8 cellular contexts compared by ENCODE assay signal in the genomic region with DNA sequence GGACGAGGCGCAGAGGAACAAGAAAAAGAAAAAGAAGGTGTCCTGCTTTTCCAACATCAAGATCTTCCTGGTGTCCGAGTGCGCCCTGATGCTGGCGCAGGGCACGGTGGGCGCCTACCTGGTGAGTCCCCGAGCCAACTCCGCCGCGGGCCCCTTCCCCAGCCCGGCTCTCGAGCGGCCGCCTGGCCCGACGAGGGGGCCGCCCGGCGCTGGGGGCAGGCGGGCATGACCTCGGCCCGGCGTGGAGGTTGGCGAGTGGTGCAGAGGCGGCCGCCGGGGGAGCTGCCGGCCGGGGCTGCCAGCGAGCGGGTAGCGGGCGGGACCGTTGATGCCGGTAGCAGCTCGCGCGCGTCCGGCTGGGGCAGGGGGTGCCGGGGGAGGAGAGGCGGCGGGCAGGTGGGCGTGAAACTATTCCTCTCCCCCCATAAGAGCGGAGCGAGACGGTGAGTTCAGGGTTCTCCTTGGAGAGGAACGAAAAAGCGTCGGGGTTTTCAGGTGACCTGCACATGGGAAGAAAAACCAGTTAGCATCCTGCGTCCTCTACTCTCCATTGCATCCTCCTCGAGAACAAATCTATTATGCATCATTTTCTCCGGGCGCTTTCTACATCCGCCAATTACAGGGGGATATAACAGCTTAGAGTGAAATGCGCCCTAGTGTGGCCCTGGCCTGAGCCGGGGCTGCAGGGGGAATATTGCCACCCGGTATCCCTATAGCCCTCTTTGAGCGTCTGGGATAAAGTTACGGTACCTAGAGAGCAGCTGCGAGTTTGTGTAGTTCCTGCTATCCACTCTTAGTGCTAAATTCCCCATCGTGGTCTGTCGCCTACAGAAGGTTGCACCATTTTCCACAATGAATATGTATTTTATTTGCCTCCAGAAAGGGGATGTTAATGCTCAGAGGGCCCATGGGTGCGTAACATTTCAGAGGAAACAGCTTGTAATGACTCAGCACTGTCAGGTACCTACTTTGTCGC.
DNase-seq lines count a peak whose midpoint lies in the region; ATAC-seq and TF ChIP-seq lines count a peak whose summit lies in the region.

No MANE protein-coding gene starts in this region.

- peak in 9 of 14 donors; percentile 21 to 79 (median 71) for DNase-seq in C1 segment of cervical spinal cord (lab: John Stamatoyannopoulos, UW)
- peak; percentile 50 for DNase-seq in MM.1S
- DNase-seq in activated CD4-positive, CD25-positive, alpha-beta regulatory T cell treated with anti-CD3 and anti-CD28 coated beads, Interleukin-2, amount 50 U/mL, for 72 hours: peak; percentile 59
- peak; percentile 79 for DNase-seq in coronary artery (ENCODE audit: low spot score)
- DNase-seq in left kidney (ENCODE audit: low read depth, low spot score): peak; percentile 66
- DNase-seq in stimulated activated CD4-positive, alpha-beta T cell treated with anti-CD3 and anti-CD28 coated beads, Interleukin-4, amount 100 ng/mL, for 1 hour: peak; percentile 49

- H3K9me2 ChIP-seq in MM.1S (replicated peaks; ENCODE audit: insufficient read depth, low read length): no peaks in the 10 kb centered on the region

- peak overlapping the region; percentile 63; the same call in 1 of the 2 replicates for H3K9ac ChIP-seq in MM.1S (ENCODE audit: low read length)

- H3K9me3 ChIP-seq in MM.1S (replicated peaks; ENCODE audit: insufficient read depth, low read length): no peaks in the 10 kb centered on the region

- H3F3A ChIP-seq in MM.1S (ENCODE audit: insufficient read depth, low read length): peaks cover 27% of the 10 kb centered on the region

- peaks cover 45% of the 10 kb centered on the region for H3K4me1 ChIP-seq in MM.1S (ENCODE audit: low read length)

- no peaks in the 10 kb centered on the region for H4K20me1 ChIP-seq in MM.1S (ENCODE audit: insufficient read depth, low read length)

- peak overlapping the region; percentile 69 for H3K4me2 ChIP-seq in MM.1S (ENCODE audit: low read depth, low read length)

- peak overlapping the region; percentile 68 for H3K4me3 ChIP-seq in MM.1S (ENCODE audit: low read length)
- peak overlapping the region; percentile 90 for H3K4me3 ChIP-seq in coronary artery

- no peaks in the 10 kb centered on the region for H3K27me3 ChIP-seq in MM.1S (replicated peaks; ENCODE audit: insufficient read depth, low read length)

- no peak; the same call in 1 of the 2 replicates for TF ChIP-seq CTCF in MM.1S (IDR thresholded peaks at IDR 0.05; ENCODE audit: low read length)
- no peak for TF ChIP-seq CTCF in coronary artery (IDR thresholded peaks at IDR 0.05)

- peak overlapping the region; percentile 70; the same call in 1 of the 2 replicates for H2AFZ ChIP-seq in MM.1S (ENCODE audit: low read length)

- ATAC-seq in HG03457 (IDR thresholded peaks at IDR 0.05; ENCODE audit: unreplicated experiment) (no peak), HG03045 (IDR thresholded peaks at IDR 0.05; ENCODE audit: unreplicated experiment) (no peak)

- H3K27ac ChIP-seq in MM.1S (ENCODE audit: low read length) (peak overlapping the region; percentile 47; the same call in 1 of the 2 replicates), coronary artery (peak overlapping the region; percentile 97 to 98)

- H3K79me2 ChIP-seq in MM.1S (ENCODE audit: low read length): peaks cover 27% of the 10 kb centered on the region

- H3K36me3 ChIP-seq in MM.1S (replicated peaks; ENCODE audit: insufficient read depth, low read length): no peaks in the 10 kb centered on the region
